22 cellular contexts compared by ENCODE assay signal in the genomic region with DNA sequence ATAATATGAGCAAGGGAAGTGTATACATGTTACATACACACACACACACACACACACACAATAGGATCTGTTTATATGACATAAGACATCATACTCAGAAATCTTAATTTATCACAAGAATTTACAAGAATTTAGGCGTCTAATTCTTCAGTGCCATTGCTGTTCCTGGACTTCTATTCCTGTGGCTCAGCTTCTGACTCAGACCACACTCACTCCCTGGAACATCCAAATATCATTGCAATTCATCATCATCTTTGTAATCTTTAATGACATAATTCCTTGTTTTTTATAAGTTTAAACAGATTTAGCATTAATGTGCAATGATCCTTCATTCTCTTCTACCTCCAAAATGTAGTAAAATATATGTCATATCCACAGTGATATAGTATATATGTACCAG.
DNase-seq lines count a peak whose midpoint lies in the region; ATAC-seq, FAIRE-seq and TF ChIP-seq lines count a peak whose summit lies in the region.
"Had no signal": no experiment of that assay in that cellular context is flagged by ENCODE, and none has a peak within 500 bp of the region (broad histone marks: within the 10 kb centered on the region; RNA-seq: fewer than 3 reads in every experiment).

No MANE protein-coding gene starts in this region.

- no peaks in the 10 kb centered on the region for H4K20me1 ChIP-seq in astrocyte (ENCODE audit: insufficient read depth, low read length)

- H3K4me1 ChIP-seq in ACC112 (ENCODE audit: control insufficient read depth, insufficient read depth, low read length, unreplicated experiment) (peaks cover 32% of the 10 kb centered on the region), astrocyte (ENCODE audit: insufficient read depth, low read length) (peaks cover 11% of the 10 kb centered on the region), foreskin keratinocyte (no peaks in the 10 kb centered on the region)
- H3K4me1 ChIP-seq: thyroid gland had no signal

- H3K27me3 Mint-ChIP-seq in astrocyte (ENCODE audit: low read depth, unreplicated experiment) (no peaks in the 10 kb centered on the region), T-helper 17 cell (no peaks in the 10 kb centered on the region), progenitor cell of endocrine pancreas (no peaks in the 10 kb centered on the region), chondrocyte (ENCODE audit: low read depth) (no peaks in the 10 kb centered on the region)
- H3K27me3 Mint-ChIP-seq: activated B cell treated with CpG ODN at 0.5 μM for 24 hours, IgD-negative memory B cell, naive B cell had no signal

- no peak overlapping the region for H3K9ac ChIP-seq in astrocyte (ENCODE audit: low read length)

- no peaks in the 10 kb centered on the region for H3K9me3 Mint-ChIP-seq in astrocyte (ENCODE audit: unreplicated experiment)
- H3K9me3 Mint-ChIP-seq in progenitor cell of endocrine pancreas (ENCODE audit: low read depth) = no peaks in the 10 kb centered on the region
- H3K9me3 Mint-ChIP-seq in chondrocyte (ENCODE audit: low read depth) = peaks cover 8% of the 10 kb centered on the region
- H3K9me3 Mint-ChIP-seq: activated B cell treated with CpG ODN at 0.5 μM for 24 hours had no signal

- peaks cover 9% of the 10 kb centered on the region for H3K4me1 Mint-ChIP-seq in astrocyte (ENCODE audit: low read depth, unreplicated experiment)
- no peaks in the 10 kb centered on the region for H3K4me1 Mint-ChIP-seq in T-helper 17 cell
- no peaks in the 10 kb centered on the region for H3K4me1 Mint-ChIP-seq in progenitor cell of endocrine pancreas (ENCODE audit: low read depth)
- H3K4me1 Mint-ChIP-seq in chondrocyte (ENCODE audit: low read depth) = no peaks in the 10 kb centered on the region
- H3K4me1 Mint-ChIP-seq: activated B cell treated with CpG ODN at 0.5 μM for 24 hours, IgD-negative memory B cell, naive B cell had no signal

- no peaks in the 10 kb centered on the region for H3K36me3 ChIP-seq in ACC112 (ENCODE audit: insufficient read depth, low read length)
- no peaks in the 10 kb centered on the region for H3K36me3 ChIP-seq in astrocyte (ENCODE audit: insufficient read depth, low read length)
- H3K36me3 ChIP-seq: thyroid gland had no signal

- peak overlapping the region; percentile 75 for H3K27ac ChIP-seq in ACC112 (ENCODE audit: low read depth, low read length)
- H3K27ac ChIP-seq in astrocyte (ENCODE audit: low read depth, low read length) = peak overlapping the region; percentile 49
- H3K27ac ChIP-seq in foreskin keratinocyte = no peak overlapping the region
- H3K27ac ChIP-seq: epithelial cell of prostate, thyroid gland had no signal

- no peak for TF ChIP-seq CTCF in astrocyte (IDR thresholded peaks at IDR 0.05; ENCODE audit: insufficient read depth, low read depth, low read length)
- no peak for TF ChIP-seq CTCF in foreskin keratinocyte (conservative IDR thresholded peaks at IDR 0.05)
- no peak for TF ChIP-seq CTCF in progenitor cell of endocrine pancreas (IDR thresholded peaks at IDR 0.05; ENCODE audit: unreplicated experiment)
- no peak for TF ChIP-seq CTCF in chondrocyte (IDR thresholded peaks at IDR 0.05)

- FAIRE-seq in astrocyte (lab: Jason Lieb, UNC) = peak; percentile 80
- FAIRE-seq: GM18507, GM19239 had no signal

- H3K4me2 ChIP-seq in astrocyte (ENCODE audit: low read length) = no peak overlapping the region

- no peaks in the 10 kb centered on the region for H3K79me2 ChIP-seq in ACC112 (ENCODE audit: control insufficient read depth, insufficient read depth, low read length, unreplicated experiment)
- no peaks in the 10 kb centered on the region for H3K79me2 ChIP-seq in astrocyte (ENCODE audit: insufficient read depth, low read length)

- H2AFZ ChIP-seq in ACC112 (ENCODE audit: low read length, unreplicated experiment) (no peak overlapping the region), astrocyte (ENCODE audit: low read depth, low read length) (no peak overlapping the region)

- DNase-seq in HS-5 (ENCODE audit: low read depth) (peak; percentile 79), astrocyte (ENCODE audit: low read depth) (peak; percentile 81), foreskin keratinocyte (peak; percentile 38 to 73), T-helper 17 cell (no peak), progenitor cell of endocrine pancreas (ENCODE audit: low spot score, unreplicated experiment) (no peak), chondrocyte (ENCODE audit: low spot score) (no peak)
- DNase-seq: 8988T; activated B cell treated with CpG ODN at 0.5 μM for 24 hours; activated naive CD4-positive, alpha-beta T cell treated with anti-CD3 and anti-CD28 coated beads for 36 hours; cerebellar nuclear complex; left ventricle myocardium superior; naive B cell; NCI-H446; stimulated activated CD4-positive, alpha-beta T cell treated with anti-CD3 and anti-CD28 coated beads, Interleukin-2, amount 100 ng/mL, for 24 hours; stimulated activated CD8-positive, alpha-beta memory T cell treated with anti-CD3 and anti-CD28 coated beads, Interleukin-4, amount 100 ng/mL, for 48 hours; thyroid gland had no signal

- peak overlapping the region; percentile 44; the same call in 1 of the 2 replicates for H3K4me3 ChIP-seq in ACC112 (ENCODE audit: low read depth, low read length)
- no peak overlapping the region for H3K4me3 ChIP-seq in astrocyte (ENCODE audit: insufficient read depth, low read depth, low read length)
- H3K4me3 ChIP-seq: thyroid gland had no signal

- H3K9me3 ChIP-seq in astrocyte (ENCODE audit: insufficient read depth, low read depth, low read length) (no peaks in the 10 kb centered on the region), T-helper 17 cell (ENCODE audit: control insufficient read depth, low read length, poor library complexity, severe bottlenecking) (no peaks in the 10 kb centered on the region)
- H3K9me3 ChIP-seq: thyroid gland had no signal

- H3K4me3 Mint-ChIP-seq in astrocyte (ENCODE audit: unreplicated experiment) = no peak overlapping the region
- no peak overlapping the region for H3K4me3 Mint-ChIP-seq in T-helper 17 cell
- no peak overlapping the region for H3K4me3 Mint-ChIP-seq in progenitor cell of endocrine pancreas (ENCODE audit: low read depth)
- no peak overlapping the region for H3K4me3 Mint-ChIP-seq in chondrocyte (ENCODE audit: unreplicated experiment)
- H3K4me3 Mint-ChIP-seq: activated B cell treated with CpG ODN at 0.5 μM for 24 hours; activated naive CD4-positive, alpha-beta T cell treated with anti-CD3 and anti-CD28 coated beads for 36 hours; IgD-negative memory B cell; naive B cell had no signal

- ATAC-seq in foreskin keratinocyte = peak; percentile 87
- no peak for ATAC-seq in T-helper 17 cell
- ATAC-seq in HG02763 (IDR thresholded peaks at IDR 0.05; ENCODE audit: unreplicated experiment) = no peak
- ATAC-seq: left ventricle myocardium superior had no signal

- H3K27ac Mint-ChIP-seq in astrocyte (ENCODE audit: unreplicated experiment) (peak overlapping the region; percentile 14), T-helper 17 cell (no peak overlapping the region), progenitor cell of endocrine pancreas (no peak overlapping the region), chondrocyte (ENCODE audit: unreplicated experiment) (no peak overlapping the region)
- H3K27ac Mint-ChIP-seq: activated B cell treated with CpG ODN at 0.5 μM for 24 hours; activated naive CD4-positive, alpha-beta T cell treated with anti-CD3 and anti-CD28 coated beads for 36 hours; IgD-negative memory B cell; naive B cell had no signal

- H3K36me3 Mint-ChIP-seq in astrocyte (ENCODE audit: low read depth, unreplicated experiment) = no peaks in the 10 kb centered on the region
- H3K36me3 Mint-ChIP-seq in T-helper 17 cell (ENCODE audit: low read depth) = no peaks in the 10 kb centered on the region
- H3K36me3 Mint-ChIP-seq in progenitor cell of endocrine pancreas (ENCODE audit: insufficient read depth) = no peaks in the 10 kb centered on the region
- no peaks in the 10 kb centered on the region for H3K36me3 Mint-ChIP-seq in chondrocyte (ENCODE audit: low read depth)
- H3K36me3 Mint-ChIP-seq: IgD-negative memory B cell, naive B cell had no signal

- no peaks in the 10 kb centered on the region for H3K27me3 ChIP-seq in ACC112 (ENCODE audit: insufficient read depth, low read length)
- H3K27me3 ChIP-seq in astrocyte (ENCODE audit: insufficient read depth, low read length) = no peaks in the 10 kb centered on the region
- no peaks in the 10 kb centered on the region for H3K27me3 ChIP-seq in foreskin keratinocyte
- H3K27me3 ChIP-seq: thyroid gland had no signal

Comparison
In these comparisons a context has a peak if more than half of its experiments do, and no peak if none do; other contexts are left out.
1. DNase-seq: peak in HS-5 (single experiment), astrocyte (single experiment) and foreskin keratinocyte (2 of 2); none in T-helper 17 cell (0 of 3), progenitor cell of endocrine pancreas (single experiment) and chondrocyte (single experiment).